8 cellular contexts compared by ENCODE assay signal in genomic region chr2:166417669-166418068, GRCh38. TPM values are rescaled to one million over a fixed set of nuclear protein-coding genes. Genes with fewer than 3 reads are reported as not detected.
DNase-seq lines count a peak whose midpoint lies in the region; ATAC-seq, FAIRE-seq and TF ChIP-seq lines count a peak whose summit lies in the region.

No MANE protein-coding gene starts in this region.

- H3K4me1 Mint-ChIP-seq in CD14-positive monocyte: peaks cover 6% of the 10 kb centered on the region

- H3K9me3 ChIP-seq in OCI-LY3 (ENCODE audit: insufficient read depth, low read length): no peaks in the 10 kb centered on the region

- peak; percentile 30 for FAIRE-seq in H54 (lab: Jason Lieb, UNC)

- 58 to 59% methylated on average over 2 of the region's 2 CpGs for WGBS in lower leg skin, 2 donors

- TF ChIP-seq POLR2A in H54 (IDR thresholded peaks at IDR 0.05; ENCODE audit: low read depth, low read length): no peak
- TF ChIP-seq POLR2A in lower leg skin (IDR thresholded peaks at IDR 0.05): no peak

- intact Hi-C loops in CD14-positive monocyte (cut with micrococcal nuclease): no loop called here
- intact Hi-C loops in lower leg skin (cut with DNase I; ENCODE audit: low total_unique reads): no loop called here

- H3K27ac Mint-ChIP-seq in CD14-positive monocyte: no peak overlapping the region

- H3K4me1 ChIP-seq in OCI-LY3 (ENCODE audit: low read length): peaks cover 16% of the 10 kb centered on the region
- H3K4me1 ChIP-seq in foreskin keratinocyte: peaks cover 12% of the 10 kb centered on the region

- peak overlapping the region; percentile 51; the same call in 1 of the 2 replicates for H3K4me2 ChIP-seq in OCI-LY3 (ENCODE audit: low read length)

- no peak for DNase-seq in CD14-positive monocyte (ENCODE audit: low spot score)
- no peak for DNase-seq in H54 (ENCODE audit: insufficient read length, low spot score)
- peak in 1 of 2 donors; percentile 29 for DNase-seq in foreskin keratinocyte
- no peak for DNase-seq in stimulated activated CD4-positive, alpha-beta T cell treated with anti-CD3 and anti-CD28 coated beads, Interleukin-4, amount 100 ng/mL, for 1 hour
- no peak for DNase-seq in lower leg skin (ENCODE audit: low spot score in 2 of 2)
- DNase-seq in LoVo (ENCODE audit: low spot score): no peak

- H3K27ac ChIP-seq in OCI-LY3 (ENCODE audit: low read length): no peak overlapping the region
- no peak overlapping the region for H3K27ac ChIP-seq in foreskin keratinocyte

- H3K27me3 ChIP-seq in OCI-LY3 (ENCODE audit: low read depth, low read length) (no peaks in the 10 kb centered on the region), foreskin keratinocyte (no peaks in the 10 kb centered on the region)

- no peaks in the 10 kb centered on the region for H3K79me2 ChIP-seq in OCI-LY3 (ENCODE audit: low read length)

- ATAC-seq in foreskin keratinocyte (peak; percentile 60), GM21619 (IDR thresholded peaks at IDR 0.05; ENCODE audit: unreplicated experiment) (no peak)

- peaks cover 0 to 3% (median 0%) of the 10 kb centered on the region in 7 donors for H3K9me3 Mint-ChIP-seq in CD14-positive monocyte

- peaks cover 0 to 2% (median 2%) of the 10 kb centered on the region in 3 donors for H3K27me3 Mint-ChIP-seq in CD14-positive monocyte (ENCODE audit: low read depth in 3 of 3)

- no peaks in the 10 kb centered on the region for H4K20me1 ChIP-seq in OCI-LY3 (ENCODE audit: insufficient read depth, low read length)

- H3K36me3 ChIP-seq in OCI-LY3 (replicated peaks; ENCODE audit: low read depth, low read length): no peaks in the 10 kb centered on the region

- TF ChIP-seq CTCF in CD14-positive monocyte (IDR thresholded peaks at IDR 0.05) (peak; percentile 12), OCI-LY3 (IDR thresholded peaks at IDR 0.05; ENCODE audit: low read depth, low read length) (peak; percentile 57), foreskin keratinocyte (conservative IDR thresholded peaks at IDR 0.05) (peak; percentile 39), lower leg skin (IDR thresholded peaks at IDR 0.05) (no peak)

- H3K36me3 Mint-ChIP-seq in CD14-positive monocyte: no peaks in the 10 kb centered on the region

- no peak overlapping the region for H3K4me3 Mint-ChIP-seq in CD14-positive monocyte

- no peak overlapping the region for H2AFZ ChIP-seq in OCI-LY3 (ENCODE audit: low read depth, low read length)

- H3K4me3 ChIP-seq in OCI-LY3 (ENCODE audit: low read length): no peak overlapping the region
- H3K4me3 ChIP-seq in lower leg skin (ENCODE audit: low read depth, poor library complexity, severe bottlenecking): no peak overlapping the region

- H3K9ac ChIP-seq in OCI-LY3 (ENCODE audit: low read length): no peak overlapping the region

RNA-seq across cellular contexts. Expression of gene SCN9A, which starts 41.9 kb away (rescaled TPM):
- polyA plus RNA-seq in CD14-positive monocyte: under 1 TPM; 0.26 to 0.67 TPM
- total RNA-seq in foreskin keratinocyte: 0.39 and 0.85 TPM in 2 replicates
- 0.07 and 0.11 TPM in 2 replicates for polyA plus RNA-seq in foreskin keratinocyte
- 1 to 10 TPM in 2 of 4 donors, under 1 TPM in 2; 0.51 to 3.5 (median 1.3) TPM for total RNA-seq in lower leg skin

Comparison
In these comparisons a context has a peak if more than half of its experiments do, and no peak if none do; other contexts are left out.
1. CTCF ChIP-seq: peak in CD14-positive monocyte (single experiment), OCI-LY3 (single experiment) and foreskin keratinocyte (single experiment); none in lower leg skin (0 of 3).